ENCODE assay signal across 22 cellular contexts in genomic region chr6:28002181-28002580, GRCh38. TPM values are rescaled to one million over a fixed set of nuclear protein-coding genes. Genes with fewer than 3 reads are reported as not detected.
DNase-seq lines count a peak whose midpoint lies in the region; ATAC-seq, FAIRE-seq and TF ChIP-seq lines count a peak whose summit lies in the region.
"Had no signal": no experiment of that assay in that cellular context is flagged by ENCODE, and none has a peak within 500 bp of the region (broad histone marks: within the 10 kb centered on the region; RNA-seq: fewer than 3 reads in every experiment).

No MANE protein-coding gene starts in this region.

- no peak for TF ChIP-seq RAD21 in H1 (IDR thresholded peaks at IDR 0.05 in 1 of 2, conservative IDR thresholded peaks at IDR 0.05 in 1 of 2; ENCODE audit: low read depth in 2 of 2, low read length in 2 of 2)

- no peak overlapping the region for H3K9ac ChIP-seq in H1 (replicated peaks in 1 of 4; ENCODE audit: extremely low read depth in 1 of 4, low read depth in 3 of 4, low read length in 3 of 4)
- H3K9ac ChIP-seq in mucosa of rectum (ENCODE audit: low read depth in 1 of 2, low read length in 2 of 2): no peak overlapping the region
- H3K9ac ChIP-seq: BLaER1 had no signal

- peaks cover 34% of the 10 kb centered on the region for H3K27me3 Mint-ChIP-seq in activated T-cell treated with anti-CD3 and anti-CD28 coated beads, Interleukin-2, amount 50 U/mL, for 72 hours (ENCODE audit: low read depth)

- no peak overlapping the region for H3K4me3 Mint-ChIP-seq in activated T-cell treated with anti-CD3 and anti-CD28 coated beads, Interleukin-2, amount 50 U/mL, for 72 hours
- H3K4me3 Mint-ChIP-seq: CD4-positive, alpha-beta memory T cell had no signal

- no peaks in the 10 kb centered on the region for H3K36me3 Mint-ChIP-seq in activated T-cell treated with anti-CD3 and anti-CD28 coated beads, Interleukin-2, amount 50 U/mL, for 72 hours (ENCODE audit: insufficient read depth in 2 of 2)
- H3K36me3 Mint-ChIP-seq: CD4-positive, alpha-beta memory T cell had no signal

- no peak overlapping the region for H4K91ac ChIP-seq in H1 (replicated peaks; ENCODE audit: insufficient read length, low read length)

- 92% methylated on average over 5 of the region's 5 CpGs; no CpG with 5 or more reads in 1 of the 2 experiments for WGBS in H1 (ENCODE audit: extremely low coverage in 1 of 2, insufficient coverage in 1 of 2, insufficient read length in 1 of 2, insufficient replicate concordance in 2 of 2, low coverage in 1 of 2, low lambda C conversion rate in 2 of 2, missing lambda C conversion rate in 1 of 2), 2 experiments

- H2BK20ac ChIP-seq in H1 (ENCODE audit: low read length): peak overlapping the region; percentile 55; the same call in 1 of the 2 replicates

- no peaks in the 10 kb centered on the region for H3K79me2 ChIP-seq in H1 (ENCODE audit: control insufficient read depth in 1 of 2, insufficient read depth in 2 of 2, low read length in 2 of 2)

- H2BK15ac ChIP-seq in H1 (ENCODE audit: low read length): 0 out of 2 replicates have a peak overlapping the region, but pooled peaks have one; percentile 40

- POLR2A ChIA-PET in H1 (lab: Charles Lee; ENCODE audit: partially characterized antibody): interaction anchor here (1.5 kb wide), 1 partner anchor 109 kb away, joined by 5 read pairs; a partner anchor contains a TSS

- H4K8ac ChIP-seq in H1 (ENCODE audit: extremely low read depth, insufficient read depth, low read length): no peak overlapping the region

- H3K27me3 ChIP-seq in H1 (replicated peaks in 1 of 4; ENCODE audit: control insufficient read depth in 3 of 4, extremely low read depth in 1 of 4, insufficient read depth in 3 of 4, low read length in 3 of 4): no peaks in the 10 kb centered on the region
- H3K27me3 ChIP-seq in mucosa of rectum (ENCODE audit: control insufficient read depth in 2 of 2, insufficient read depth in 2 of 2, low read length in 2 of 2): no peaks in the 10 kb centered on the region
- H3K27me3 ChIP-seq in left ventricle myocardium inferior (ENCODE audit: low read depth): peaks cover 22% of the 10 kb centered on the region
- H3K27me3 ChIP-seq: BLaER1 had no signal

- H4K20me1 ChIP-seq in H1 (replicated peaks in 1 of 2; ENCODE audit: control insufficient read depth in 1 of 2, insufficient read depth in 2 of 2, low read length in 2 of 2): no peaks in the 10 kb centered on the region
- H4K20me1 ChIP-seq: BLaER1 had no signal

- H3K4me2 ChIP-seq in H1 (ENCODE audit: insufficient read depth in 1 of 2, low read depth in 2 of 2, low read length in 2 of 2): no peak overlapping the region
- H3K4me2 ChIP-seq: A549, BLaER1, PC-9 had no signal

- no peak overlapping the region for H3K56ac ChIP-seq in H1 (replicated peaks; ENCODE audit: insufficient read length, low read depth, low read length)

- H3K36me3 ChIP-seq in H1 (ENCODE audit: control insufficient read depth in 2 of 4, insufficient read depth in 4 of 4, low read length in 3 of 4): no peaks in the 10 kb centered on the region
- H3K36me3 ChIP-seq in mucosa of rectum (ENCODE audit: control insufficient read depth in 2 of 2, insufficient read depth in 2 of 2, low read length in 2 of 2): no peaks in the 10 kb centered on the region
- no peaks in the 10 kb centered on the region for H3K36me3 ChIP-seq in left ventricle myocardium inferior
- H3K36me3 ChIP-seq: BLaER1, HAP-1 had no signal

- in situ Hi-C loops in Caki2 (cut with HindIII; ENCODE audit: low pct_unique_long_range_greater_than_20kb, low sequenced_read_pairs): no loop called here

- H3K23me2 ChIP-seq in H1 (ENCODE audit: low read depth, low read length): 0 out of 2 replicates have a peak, but pooled peaks cover 2% of the 10 kb centered on the region

- H3K79me1 ChIP-seq in H1 (ENCODE audit: low read depth, low read length): no peaks in the 10 kb centered on the region; the same call in 1 of the 2 replicates

- H3K18ac ChIP-seq in H1 (ENCODE audit: extremely low read depth, low read length): 0 out of 2 replicates have a peak overlapping the region, but pooled peaks have one; percentile 14

- H2BK120ac ChIP-seq in H1 (replicated peaks; ENCODE audit: low read depth, low read length): no peak overlapping the region

- no peak for TF ChIP-seq EP300 in H1 (IDR thresholded peaks at IDR 0.05; ENCODE audit: borderline replicate concordance in 1 of 2, low read depth in 2 of 2, low read length in 2 of 2)

- H4K5ac ChIP-seq in H1 (ENCODE audit: insufficient read length, low read depth, low read length): no peak overlapping the region

- H3K9me3 ChIP-seq in H1 (ENCODE audit: insufficient read depth in 2 of 2, low read depth in 1 of 2, low read length in 1 of 2) (no peaks in the 10 kb centered on the region), mucosa of rectum (ENCODE audit: control insufficient read depth in 2 of 2, low read length in 2 of 2) (no peaks in the 10 kb centered on the region), left ventricle myocardium inferior (replicated peaks) (no peaks in the 10 kb centered on the region)
- H3K9me3 ChIP-seq: A549, BLaER1, HAP-1 had no signal

- no peak overlapping the region for H2AFZ ChIP-seq in H1 (ENCODE audit: low read length)
- H2AFZ ChIP-seq: PC-9 had no signal

- TF ChIP-seq CTCF in H1 (IDR thresholded peaks at IDR 0.05; ENCODE audit: control extremely low read depth in 1 of 3, insufficient read depth in 1 of 3, low read depth in 1 of 3, low read length in 3 of 3): no peak
- no peak for TF ChIP-seq CTCF in left ventricle myocardium inferior (IDR thresholded peaks at IDR 0.05; ENCODE audit: borderline replicate concordance)

- no peak for FAIRE-seq in H1 (lab: Jason Lieb, UNC)
- FAIRE-seq: A549 had no signal

- 0 out of 2 replicates have a peak overlapping the region, but pooled peaks have one; percentile 39 for H2BK12ac ChIP-seq in H1 (ENCODE audit: low read depth, low read length)

- peaks cover 7 to 29% (median 18%) of the 10 kb centered on the region in 4 experiments for H3K4me1 ChIP-seq in H1 (replicated peaks in 1 of 4; ENCODE audit: control insufficient read depth in 3 of 4, insufficient read depth in 4 of 4, low read length in 3 of 4)
- peaks cover 14 to 33% of the 10 kb centered on the region in 2 donors for H3K4me1 ChIP-seq in mucosa of rectum (ENCODE audit: control insufficient read depth in 2 of 2, insufficient read depth in 2 of 2, low read length in 2 of 2)
- H3K4me1 ChIP-seq in left ventricle myocardium inferior: no peaks in the 10 kb centered on the region
- H3K4me1 ChIP-seq: A549, BLaER1, HAP-1 had no signal

- no peak overlapping the region for H3K4ac ChIP-seq in H1 (replicated peaks; ENCODE audit: insufficient read length, low read depth, low read length)

- H3K27ac ChIP-seq in H1 (ENCODE audit: low read depth, low read length) (no peak overlapping the region), mucosa of rectum (ENCODE audit: low read depth in 2 of 2, low read length in 2 of 2) (peak overlapping the region; percentile 79 to 86), left ventricle myocardium inferior (replicated peaks) (no peak overlapping the region)
- H3K27ac ChIP-seq: A549, BLaER1, HL-60, PC-9 had no signal

- no peak overlapping the region for H3K4me3 ChIP-seq in H1 (ENCODE audit: extremely low read depth in 1 of 4, insufficient read depth in 2 of 4, low read depth in 3 of 4, low read length in 4 of 4)
- no peak overlapping the region for H3K4me3 ChIP-seq in mucosa of rectum (ENCODE audit: low read length in 2 of 2)
- no peak overlapping the region for H3K4me3 ChIP-seq in left ventricle myocardium inferior
- H3K4me3 ChIP-seq: A549, BLaER1, HAP-1, PC-9 had no signal

- H3K23ac ChIP-seq in H1 (ENCODE audit: insufficient read length): no peak overlapping the region

- no peak overlapping the region for H3K14ac ChIP-seq in H1 (ENCODE audit: insufficient read length)

- DNase-seq in Caki2 (ENCODE audit: low read depth): peak; percentile 97
- peak; percentile 30 for DNase-seq in M059J (ENCODE audit: low read depth)
- no peak for DNase-seq in H1 (ENCODE audit: low read depth in 1 of 2, low spot score in 2 of 2)
- DNase-seq in NCI-H1694 (lab: John Stamatoyannopoulos, UW): no peak
- DNase-seq in erythroblast (lab: John Stamatoyannopoulos, UW): no peak
- DNase-seq in left ventricle myocardium inferior: no peak
- no peak for DNase-seq in activated T-cell treated with anti-CD3 and anti-CD28 coated beads, Interleukin-2, amount 50 U/mL, for 72 hours
- DNase-seq: CD4-positive, alpha-beta memory T cell; DMS79; IMR-90; NCI-H1417 treated with DMSO at 0.1 percent for 48 hours; NCI-H1930; NCI-H774; PC-9; SW 1271 had no signal

- H2BK5ac ChIP-seq in H1 (ENCODE audit: low read depth, low read length): no peak overlapping the region

- no peaks in the 10 kb centered on the region for H3K9me3 Mint-ChIP-seq in activated T-cell treated with anti-CD3 and anti-CD28 coated beads, Interleukin-2, amount 50 U/mL, for 72 hours

- no peak overlapping the region; the same call in 1 of the 2 replicates for H2AK5ac ChIP-seq in H1 (ENCODE audit: low read depth, low read length)

- TF ChIP-seq POLR2A in H1 (IDR thresholded peaks at IDR 0.05; ENCODE audit: control extremely low read depth in 1 of 2, low read depth in 2 of 2, low read length in 2 of 2): no peak
- TF ChIP-seq POLR2A in erythroblast (IDR thresholded peaks at IDR 0.05; ENCODE audit: low read length): no peak

- no peaks in the 10 kb centered on the region for H3K4me1 Mint-ChIP-seq in activated T-cell treated with anti-CD3 and anti-CD28 coated beads, Interleukin-2, amount 50 U/mL, for 72 hours (ENCODE audit: low read depth)
- H3K4me1 Mint-ChIP-seq: CD4-positive, alpha-beta memory T cell had no signal

- CTCF ChIA-PET in H1 (lab: Charles Lee; ENCODE audit: partially characterized antibody): interaction anchor here (0.6 kb wide), 1 partner anchor 78 kb away, joined by 3 read pairs; the partner anchor contains the start of gene ZNF165

- intact Hi-C loops in left ventricle myocardium inferior (cut with micrococcal nuclease): no loop called here

- H3K27ac Mint-ChIP-seq in activated T-cell treated with anti-CD3 and anti-CD28 coated beads, Interleukin-2, amount 50 U/mL, for 72 hours: no peak overlapping the region
- H3K27ac Mint-ChIP-seq: CD4-positive, alpha-beta memory T cell had no signal

- ATAC-seq in activated T-cell treated with anti-CD3 and anti-CD28 coated beads, Interleukin-2, amount 50 U/mL, for 72 hours (replicated peaks in 1 of 2): no peak
- ATAC-seq: A549 had no signal

RNA-seq across cellular contexts. Expression of gene OR2B6, which starts 45.1 kb away (rescaled TPM):
- not detected in 2 replicates for total RNA-seq in Caki2 (2014; rRNA removed; shearing (Covaris generic); ENCODE audit: low replicate concordance)
- 0.15 and 0.27 TPM in 2 replicates for total RNA-seq in M059J (2014; rRNA removed; shearing (Covaris generic))
- not detected in 2 replicates for total RNA-seq in H1 (2021; fragmentation: NEBNext Ultra II Directional; extraction: Animal tissue kit (Norgen Biotek cat#: 25700))
- 0.26 and 0.46 TPM in 2 replicates for polyA plus RNA-seq in H1 (2011; rRNA removed)
- polyA plus RNA-seq in H1 (2011; cell fraction: cytosol; rRNA removed): 0.43 TPM
- polyA plus RNA-seq in H1 (2011; cell fraction: nucleus; rRNA removed): 1.5 TPM
- polyA plus RNA-seq in H1 (2012, experiment 1 of 2): not detected in 4 replicates
- polyA plus RNA-seq in H1 (2012, experiment 2 of 2): not detected
- polyA plus RNA-seq in H1 (2013, experiment 1 of 2): not detected
- polyA plus RNA-seq in H1 (2013, experiment 2 of 2): not detected
- not detected in 2 replicates for polyA minus RNA-seq in H1 (2011; rRNA and poly(A)+ RNA removed)
- polyA minus RNA-seq in H1 (2011; cell fraction: cytosol; rRNA and poly(A)+ RNA removed): not detected
- polyA minus RNA-seq in H1 (2011; cell fraction: nucleus; rRNA and poly(A)+ RNA removed): 2.6 TPM
- not detected for total RNA-seq in left ventricle myocardium inferior
- under 1 TPM; 0.35 to 0.43 TPM for total RNA-seq in activated T-cell treated with anti-CD3 and anti-CD28 coated beads, Interleukin-2, amount 50 U/mL, for 72 hours
- total RNA-seq: CD4-positive, alpha-beta memory T cell; HT1080; IMR-90; MCF 10A had no signal
- polyA plus RNA-seq: CD4-positive, alpha-beta memory T cell; IMR-90 had no signal

Comparison
In these comparisons a context has a peak if more than half of its experiments do, and no peak if none do; other contexts are left out.
1. DNase-seq: peak in Caki2 (single experiment) and M059J (single experiment); none in H1 (0 of 2), NCI-H1694 (single experiment), erythroblast (0 of 2), left ventricle myocardium inferior (single experiment) and activated T-cell treated with anti-CD3 and anti-CD28 coated beads, Interleukin-2, amount 50 U/mL, for 72 hours (0 of 2).
2. H3K27ac ChIP-seq: peak in mucosa of rectum (2 of 2); none in H1 (single experiment) and left ventricle myocardium inferior (single experiment).